Comparison of ENCODE assay signal across 8 cellular contexts in the genomic region with DNA sequence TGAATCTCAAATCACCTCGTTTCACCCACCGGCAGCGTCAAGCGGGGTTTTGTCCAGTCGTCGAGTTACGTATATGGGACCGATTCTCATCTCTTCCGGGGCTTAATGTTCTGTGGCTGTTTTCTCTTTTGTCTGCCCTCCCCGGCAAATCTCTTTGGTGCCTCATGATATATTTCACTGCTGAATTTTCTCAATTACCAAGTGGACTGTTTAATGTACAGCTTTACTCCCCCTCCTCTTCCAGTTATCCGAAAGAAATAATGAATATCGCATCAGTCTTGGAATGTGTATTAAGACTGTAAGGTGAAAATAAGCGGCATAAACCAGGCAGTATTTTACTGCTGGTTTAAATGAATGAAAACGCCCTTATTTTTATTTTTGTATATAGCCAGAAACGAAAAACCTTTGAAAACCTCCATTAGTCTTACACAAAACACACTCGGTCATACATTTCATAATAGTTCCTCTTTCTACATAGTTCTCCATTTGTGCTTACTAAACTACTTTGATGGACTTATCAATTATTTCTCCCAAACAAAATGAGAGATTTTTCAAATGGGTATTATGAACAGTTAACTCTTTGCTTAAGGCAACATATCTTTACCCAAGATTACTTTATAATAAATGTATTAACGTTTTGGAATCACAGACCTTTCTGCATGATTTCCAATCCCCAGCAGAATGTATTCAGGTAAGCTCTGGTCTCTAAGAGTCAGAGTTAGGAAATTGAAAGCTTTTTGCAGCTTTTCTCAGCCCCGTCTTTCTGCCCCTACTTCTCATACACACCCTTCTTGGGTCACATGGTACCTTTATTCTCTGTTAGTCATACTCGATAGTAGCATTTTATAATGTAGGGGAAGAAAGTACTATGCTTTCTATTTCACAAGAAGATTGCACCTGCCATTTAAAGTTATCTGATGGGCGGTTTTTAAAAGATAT. TPM values are rescaled to one million over a fixed set of nuclear protein-coding genes. Genes with fewer than 3 reads are reported as not detected.
A peak's percentile ranks its signal among the peaks of the same experiment; 100 is the strongest.
DNase-seq lines count a peak whose midpoint lies in the region; ATAC-seq and TF ChIP-seq lines count a peak whose summit lies in the region.

No MANE protein-coding gene starts in this region.

- DNase-seq in activated CD4-positive, alpha-beta T cell treated with anti-CD3 and anti-CD28 coated beads for 48 hours = peak; percentile 5
- DNase-seq in activated CD4-positive, alpha-beta T cell treated with anti-CD3 and anti-CD28 coated beads, Interleukin-2, amount 50 U/mL, for 1 hour = no peak
- peak; percentile 40 for DNase-seq in MM.1S
- DNase-seq in activated T-helper 2 cell treated with anti-CD3 and anti-CD28 coated beads, Interferon-gamma antibody, Interleukin-2, Interleukin-4, amounts not matched to agents 10 μg/mL and 5 μg/mL and 100 μg/mL, durations not matched to agents 14 hours and 24 hours and 36 hours (ENCODE audit: low spot score) = no peak
- peak; percentile 32 for DNase-seq in stimulated activated naive B cell treated with anti-CD40 and anti-IgM and Interleukin-4, amounts not matched to agents 10 μg/mL and 1 μg/mL and 100 μg/mL, for 72 hours

- H3K9me2 ChIP-seq in MM.1S (replicated peaks; ENCODE audit: insufficient read depth, low read length) = no peaks in the 10 kb centered on the region

- no peaks in the 10 kb centered on the region for H3K9me3 Mint-ChIP-seq in activated T-helper 2 cell treated with anti-CD3 and anti-CD28 coated beads, Interferon-gamma antibody, Interleukin-2, Interleukin-4, amounts not matched to agents 10 μg/mL and 5 μg/mL and 100 μg/mL, durations not matched to agents 14 hours and 24 hours and 36 hours
- peaks cover 0 to 3% of the 10 kb centered on the region in 2 donors for H3K9me3 Mint-ChIP-seq in stimulated activated naive B cell treated with anti-CD40 and anti-IgM and Interleukin-4, amounts not matched to agents 10 μg/mL and 1 μg/mL and 100 μg/mL, for 72 hours

- no peak for TF ChIP-seq CTCF in MM.1S (IDR thresholded peaks at IDR 0.05; ENCODE audit: low read length)

- H3K9ac ChIP-seq in MM.1S (ENCODE audit: low read length) (peak overlapping the region; percentile 69), iPS-18a (ENCODE audit: low read length) (peak overlapping the region; percentile 58)

- H3K27me3 Mint-ChIP-seq in activated T-helper 2 cell treated with anti-CD3 and anti-CD28 coated beads, Interferon-gamma antibody, Interleukin-2, Interleukin-4, amounts not matched to agents 10 μg/mL and 5 μg/mL and 100 μg/mL, durations not matched to agents 14 hours and 24 hours and 36 hours (ENCODE audit: low read depth) = peaks cover 5% of the 10 kb centered on the region
- peaks cover 0 to 3% of the 10 kb centered on the region in 2 donors for H3K27me3 Mint-ChIP-seq in stimulated activated naive B cell treated with anti-CD40 and anti-IgM and Interleukin-4, amounts not matched to agents 10 μg/mL and 1 μg/mL and 100 μg/mL, for 72 hours

- peaks cover 47% of the 10 kb centered on the region for H3K79me2 ChIP-seq in MM.1S (ENCODE audit: low read length)

- peaks cover 10% of the 10 kb centered on the region for H3F3A ChIP-seq in MM.1S (ENCODE audit: insufficient read depth, low read length)

- peak overlapping the region; percentile 97 for H3K4me3 Mint-ChIP-seq in activated T-helper 2 cell treated with anti-CD3 and anti-CD28 coated beads, Interferon-gamma antibody, Interleukin-2, Interleukin-4, amounts not matched to agents 10 μg/mL and 5 μg/mL and 100 μg/mL, durations not matched to agents 14 hours and 24 hours and 36 hours (ENCODE audit: low read depth)
- H3K4me3 Mint-ChIP-seq in stimulated activated naive B cell treated with anti-CD40 and anti-IgM and Interleukin-4, amounts not matched to agents 10 μg/mL and 1 μg/mL and 100 μg/mL, for 72 hours = peak overlapping the region; percentile 95 to 98

- no peaks in the 10 kb centered on the region for H3K27me3 ChIP-seq in MM.1S (replicated peaks; ENCODE audit: insufficient read depth, low read length)
- no peaks in the 10 kb centered on the region for H3K27me3 ChIP-seq in iPS-18a (ENCODE audit: control insufficient read depth, insufficient read depth, low read length)

- peak in 1 of 2 donors; percentile 16 for ATAC-seq in stimulated activated naive B cell treated with anti-CD40 and anti-IgM and Interleukin-4, amounts not matched to agents 10 μg/mL and 1 μg/mL and 100 μg/mL, for 72 hours (replicated peaks)
- ATAC-seq in GM18870 (IDR thresholded peaks at IDR 0.05; ENCODE audit: unreplicated experiment) (no peak), GM21528 (IDR thresholded peaks at IDR 0.05; ENCODE audit: low FRiP score, unreplicated experiment) (no peak)

- peak overlapping the region; percentile 78 for H3K4me3 ChIP-seq in MM.1S (ENCODE audit: low read length)
- H3K4me3 ChIP-seq in iPS-18a (ENCODE audit: low read length) = peak overlapping the region; percentile 81

- H3K9me3 ChIP-seq in MM.1S (replicated peaks; ENCODE audit: insufficient read depth, low read length) (no peaks in the 10 kb centered on the region), iPS-18a (ENCODE audit: control insufficient read depth, low read depth, low read length) (peaks cover 2% of the 10 kb centered on the region)

- no peaks in the 10 kb centered on the region for H3K36me3 ChIP-seq in MM.1S (replicated peaks; ENCODE audit: insufficient read depth, low read length)
- no peaks in the 10 kb centered on the region for H3K36me3 ChIP-seq in iPS-18a (ENCODE audit: control insufficient read depth, low read depth, low read length)

- peaks cover 3% of the 10 kb centered on the region for H3K36me3 Mint-ChIP-seq in activated T-helper 2 cell treated with anti-CD3 and anti-CD28 coated beads, Interferon-gamma antibody, Interleukin-2, Interleukin-4, amounts not matched to agents 10 μg/mL and 5 μg/mL and 100 μg/mL, durations not matched to agents 14 hours and 24 hours and 36 hours (ENCODE audit: low read depth)
- H3K36me3 Mint-ChIP-seq in stimulated activated naive B cell treated with anti-CD40 and anti-IgM and Interleukin-4, amounts not matched to agents 10 μg/mL and 1 μg/mL and 100 μg/mL, for 72 hours = peaks cover 0 to 3% of the 10 kb centered on the region in 2 donors

- H3K4me2 ChIP-seq in MM.1S (ENCODE audit: low read depth, low read length) = peak overlapping the region; percentile 76

- no peaks in the 10 kb centered on the region for H4K20me1 ChIP-seq in MM.1S (ENCODE audit: insufficient read depth, low read length)

- peaks cover 6% of the 10 kb centered on the region for H3K4me1 Mint-ChIP-seq in activated T-helper 2 cell treated with anti-CD3 and anti-CD28 coated beads, Interferon-gamma antibody, Interleukin-2, Interleukin-4, amounts not matched to agents 10 μg/mL and 5 μg/mL and 100 μg/mL, durations not matched to agents 14 hours and 24 hours and 36 hours (ENCODE audit: low read depth)
- peaks cover 8 to 24% of the 10 kb centered on the region in 2 donors for H3K4me1 Mint-ChIP-seq in stimulated activated naive B cell treated with anti-CD40 and anti-IgM and Interleukin-4, amounts not matched to agents 10 μg/mL and 1 μg/mL and 100 μg/mL, for 72 hours

- H3K27ac ChIP-seq in MM.1S (ENCODE audit: low read length) = peak overlapping the region; percentile 78; the same call in 1 of the 2 replicates
- H3K27ac ChIP-seq in iPS-18a (ENCODE audit: low read length) = no peak overlapping the region

- H3K27ac Mint-ChIP-seq in activated T-helper 2 cell treated with anti-CD3 and anti-CD28 coated beads, Interferon-gamma antibody, Interleukin-2, Interleukin-4, amounts not matched to agents 10 μg/mL and 5 μg/mL and 100 μg/mL, durations not matched to agents 14 hours and 24 hours and 36 hours = peak overlapping the region; percentile 94
- H3K27ac Mint-ChIP-seq in stimulated activated naive B cell treated with anti-CD40 and anti-IgM and Interleukin-4, amounts not matched to agents 10 μg/mL and 1 μg/mL and 100 μg/mL, for 72 hours = peak overlapping the region; percentile 97

- H3K4me1 ChIP-seq in MM.1S (ENCODE audit: low read length) (no peaks in the 10 kb centered on the region), iPS-18a (ENCODE audit: control insufficient read depth, low read depth, low read length) (peaks cover 6% of the 10 kb centered on the region)

- peak overlapping the region; percentile 80 for H2AFZ ChIP-seq in MM.1S (ENCODE audit: low read length)

- intact Hi-C loops in activated T-helper 2 cell treated with anti-CD3 and anti-CD28 coated beads, Interferon-gamma antibody, Interleukin-2, Interleukin-4, amounts not matched to agents 10 μg/mL and 5 μg/mL and 100 μg/mL, durations not matched to agents 14 hours and 24 hours and 36 hours (cut with micrococcal nuclease) = loop anchor here (1.0 to 5.0 kb wide), 3 partner anchors 79 to 391 kb away; a partner anchor contains a TSS

RNA-seq across cellular contexts. Expression of a gene that starts 1.0 kb away (rescaled TPM):
- 8.8 and 9.6 TPM in 2 replicates for total RNA-seq in activated T-helper 2 cell treated with anti-CD3 and anti-CD28 coated beads, Interferon-gamma antibody, Interleukin-2, Interleukin-4, amounts not matched to agents 10 μg/mL and 5 μg/mL and 100 μg/mL, durations not matched to agents 14 hours and 24 hours and 36 hours

Comparison
In these comparisons a context has a peak if more than half of its experiments do, and no peak if none do; other contexts are left out.
1. DNase-seq: peak in activated CD4-positive, alpha-beta T cell treated with anti-CD3 and anti-CD28 coated beads for 48 hours (single experiment), MM.1S (single experiment) and stimulated activated naive B cell treated with anti-CD40 and anti-IgM and Interleukin-4, amounts not matched to agents 10 μg/mL and 1 μg/mL and 100 μg/mL, for 72 hours (single experiment); none in activated CD4-positive, alpha-beta T cell treated with anti-CD3 and anti-CD28 coated beads, Interleukin-2, amount 50 U/mL, for 1 hour (single experiment) and activated T-helper 2 cell treated with anti-CD3 and anti-CD28 coated beads, Interferon-gamma antibody, Interleukin-2, Interleukin-4, amounts not matched to agents 10 μg/mL and 5 μg/mL and 100 μg/mL, durations not matched to agents 14 hours and 24 hours and 36 hours (single experiment).